12 cellular contexts compared by ENCODE assay signal in genomic region chr22:39463931-39464390, GRCh38. TPM values are rescaled to one million over a fixed set of nuclear protein-coding genes. Genes with fewer than 3 reads are reported as not detected.
DNase-seq lines count a peak whose midpoint lies in the region; ATAC-seq and TF ChIP-seq lines count a peak whose summit lies in the region.
"Had no signal": no experiment of that assay in that cellular context is flagged by ENCODE, and none has a peak within 500 bp of the region (broad histone marks: within the 10 kb centered on the region; RNA-seq: fewer than 3 reads in every experiment).

No MANE protein-coding gene starts in this region.

- H3K9me2 ChIP-seq in MM.1S (replicated peaks; ENCODE audit: insufficient read depth, low read length): no peaks in the 10 kb centered on the region
- H3K9me2 ChIP-seq: SK-N-SH had no signal

- H3K4me2 ChIP-seq in MM.1S (ENCODE audit: low read depth, low read length): 0 out of 2 replicates have a peak overlapping the region, but pooled peaks have one; percentile 5
- H3K4me2 ChIP-seq: SK-N-SH had no signal

- no peak overlapping the region for H2AFZ ChIP-seq in MM.1S (ENCODE audit: low read length)

- intact Hi-C loops in dorsolateral prefrontal cortex (cut with DNase I): loop anchor here in 1 of 2 donors (5.0 kb wide), 1 partner anchor 33 kb away; no protein-coding TSS in a partner anchor

- no peak overlapping the region for H3K9ac ChIP-seq in MM.1S (ENCODE audit: low read length)
- H3K9ac ChIP-seq: SK-N-SH had no signal

- H3K9me3 ChIP-seq in MM.1S (replicated peaks; ENCODE audit: insufficient read depth, low read length): no peaks in the 10 kb centered on the region
- H3K9me3 ChIP-seq: SK-N-SH had no signal

- H3K27ac ChIP-seq in MM.1S (ENCODE audit: low read length): peak overlapping the region; percentile 22; the same call in 1 of the 2 replicates
- H3K27ac ChIP-seq in dorsolateral prefrontal cortex: peak overlapping the region; percentile 31 to 100 (median 99)
- peak overlapping the region; percentile 88 for H3K27ac ChIP-seq in temporal lobe (ENCODE audit: low read depth, low read length)

- no peak overlapping the region for H3K4me3 ChIP-seq in MM.1S (ENCODE audit: low read length)
- no peak overlapping the region for H3K4me3 ChIP-seq in dorsolateral prefrontal cortex

- DNase-seq in MM.1S: no peak
- DNase-seq in dorsolateral prefrontal cortex: peak; percentile 58 to 94 (median 88)
- DNase-seq in medulla oblongata (ENCODE audit: extremely low spot score): peak; percentile 90
- DNase-seq in ecto neural progenitor cell (ENCODE audit: low spot score): no peak
- DNase-seq in HT-29 (ENCODE audit: low spot score): no peak
- DNase-seq: activated CD4-positive, alpha-beta T cell treated with anti-CD3 and anti-CD28 coated beads, Interleukin-2, amount 10 ng/mL, durations not matched to agents 7 days and 5 days; activated naive CD4-positive, alpha-beta T cell treated with anti-CD3 and anti-CD28 coated beads for 36 hours; KBM-7; NCI-H510A; SK-N-SH had no signal

- peaks cover 35% of the 10 kb centered on the region for H3K4me1 ChIP-seq in MM.1S (ENCODE audit: low read length)

- peaks cover 35% of the 10 kb centered on the region for H3F3A ChIP-seq in MM.1S (ENCODE audit: insufficient read depth, low read length)

- no peaks in the 10 kb centered on the region for H4K20me1 ChIP-seq in MM.1S (ENCODE audit: insufficient read depth, low read length)

- TF ChIP-seq CTCF in MM.1S (IDR thresholded peaks at IDR 0.05; ENCODE audit: low read length): no peak
- TF ChIP-seq CTCF in dorsolateral prefrontal cortex (IDR thresholded peaks at IDR 0.05 in 54 of 56, conservative IDR thresholded peaks at IDR 0.05 in 2 of 56; ENCODE audit: low read depth in 1 of 56, partially characterized antibody in 56 of 56): no peak

- peaks cover 84% of the 10 kb centered on the region for H3K79me2 ChIP-seq in MM.1S (ENCODE audit: low read length)

- H3K27me3 ChIP-seq in MM.1S (replicated peaks; ENCODE audit: insufficient read depth, low read length) (no peaks in the 10 kb centered on the region), dorsolateral prefrontal cortex (no peaks in the 10 kb centered on the region)

- no peak for ATAC-seq in GM21576 (IDR thresholded peaks at IDR 0.05; ENCODE audit: unreplicated experiment)

- H3K36me3 ChIP-seq in MM.1S (replicated peaks; ENCODE audit: insufficient read depth, low read length): no peaks in the 10 kb centered on the region

RNA-seq across cellular contexts. Expression of gene MGAT3, which starts 7.1 kb away (rescaled TPM):
- total RNA-seq in dorsolateral prefrontal cortex (100 to 1,000 TPM in 30 of 120 experiments, 10 to 100 TPM in 90; 57.7 to 147 (median 92.3) TPM), temporal lobe (25.6 TPM)
- 1.0 and 1.6 TPM in 2 replicates for total RNA-seq in HT-29 (2014; rRNA removed; shearing (Covaris generic))

RNA-seq across cellular contexts. Expression of gene MIEF1, which starts 38.1 kb away (rescaled TPM):
- total RNA-seq in dorsolateral prefrontal cortex: 10 to 100 TPM; 21.3 to 40.7 (median 28.0) TPM
- 17.5 TPM for total RNA-seq in temporal lobe
- total RNA-seq in HT-29 (2014; rRNA removed; shearing (Covaris generic)): 16.9 and 19.0 TPM in 2 replicates

RNA-seq across cellular contexts. Expression of gene ATF4, which starts 56.4 kb away (rescaled TPM):
- total RNA-seq in dorsolateral prefrontal cortex (100 to 1,000 TPM; 110 to 287 (median 161) TPM), temporal lobe (72.0 TPM)
- total RNA-seq in HT-29 (2014; rRNA removed; shearing (Covaris generic)): 314 and 320 TPM in 2 replicates

Comparison
In these comparisons a context has a peak if more than half of its experiments do, and no peak if none do; other contexts are left out.
1. DNase-seq: peak in dorsolateral prefrontal cortex (10 of 10) and medulla oblongata (single experiment); none in MM.1S (single experiment), ecto neural progenitor cell (single experiment) and HT-29 (single experiment).
2. H3K27ac ChIP-seq: peak in every context shown above with its lines; median percentile 99 in dorsolateral prefrontal cortex; 88 in temporal lobe; 22 in MM.1S.
3. RNA of gene MGAT3, which starts 7.1 kb away (total RNA-seq): 57.7 to 147 TPM in dorsolateral prefrontal cortex and 25.6 TPM in temporal lobe (single experiment); 1.0 to 1.6 TPM in HT-29; every median in the first group is over 10 times any median in the second.